Comparison of ENCODE assay signal across 8 cellular contexts in the genomic region with DNA sequence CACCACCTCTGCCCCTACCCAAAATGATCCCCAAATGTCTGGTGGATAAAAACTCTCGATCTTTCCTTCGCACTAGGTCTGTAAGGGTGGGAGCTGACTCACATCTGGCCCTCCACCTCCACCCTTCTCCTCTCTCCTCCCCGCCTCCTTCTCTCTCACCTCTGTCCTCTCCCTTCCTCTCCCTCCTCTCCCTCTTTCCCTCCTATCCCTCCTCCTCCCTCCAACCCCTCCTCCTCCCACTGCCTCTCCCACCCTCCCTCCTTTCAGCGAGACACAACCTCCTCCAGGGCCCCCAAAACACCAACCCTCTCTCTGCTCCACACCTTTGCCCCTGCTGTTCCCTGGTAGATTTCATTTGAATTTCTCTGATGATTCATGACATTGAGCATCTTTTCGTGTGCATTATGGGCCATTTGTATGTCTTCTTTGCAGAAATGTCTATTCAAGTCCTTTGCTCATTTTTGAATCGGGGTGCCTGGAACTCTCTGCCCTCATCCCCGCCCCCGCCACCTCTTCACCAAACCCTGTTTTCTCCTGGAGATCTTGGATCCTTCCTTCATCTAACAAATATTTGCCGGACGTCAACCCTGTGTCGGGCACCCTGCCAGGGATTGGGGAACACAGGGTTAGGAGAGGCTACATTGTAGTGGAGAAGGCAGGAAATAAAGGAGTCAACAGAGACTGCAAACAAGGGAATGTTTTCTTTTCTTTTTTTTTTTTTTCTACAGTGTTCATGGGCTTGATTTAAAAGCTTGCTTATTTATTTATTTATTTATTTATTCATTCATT. TPM values are rescaled to one million over a fixed set of nuclear protein-coding genes. Genes with fewer than 3 reads are reported as not detected.
DNase-seq lines count a peak whose midpoint lies in the region; TF ChIP-seq lines count a peak whose summit lies in the region.

No MANE protein-coding gene starts in this region.

- no peaks in the 10 kb centered on the region for H3K9me3 ChIP-seq in prostate gland

- TF ChIP-seq CTCF in fibroblast of villous mesenchyme (IDR thresholded peaks at IDR 0.05; ENCODE audit: insufficient read depth, low read depth, low read length): no peak
- TF ChIP-seq CTCF in prostate gland (IDR thresholded peaks at IDR 0.05): no peak

- peaks cover 1% of the 10 kb centered on the region for H3K4me1 Mint-ChIP-seq in activated naive CD8-positive, alpha-beta T cell treated with anti-CD3 and anti-CD28 coated beads for 36 hours

- H3K4me3 Mint-ChIP-seq in activated naive CD8-positive, alpha-beta T cell treated with anti-CD3 and anti-CD28 coated beads for 36 hours: no peak overlapping the region

- no peaks in the 10 kb centered on the region for H3K36me3 ChIP-seq in prostate gland

- H3K27me3 ChIP-seq in prostate gland (replicated peaks; ENCODE audit: insufficient read depth): no peaks in the 10 kb centered on the region

- TF ChIP-seq POLR2A in prostate gland (IDR thresholded peaks at IDR 0.05): no peak

- intact Hi-C loops in prostate gland (cut with DNase I): no loop called here

- no peaks in the 10 kb centered on the region for H3K36me3 Mint-ChIP-seq in activated naive CD8-positive, alpha-beta T cell treated with anti-CD3 and anti-CD28 coated beads for 36 hours

- peak; percentile 76 for DNase-seq in DMS53 treated with DMSO at 0.1 percent for 48 hours (lab: John Stamatoyannopoulos, UW; ENCODE audit: unreplicated experiment)
- DNase-seq in RPMI7951 (ENCODE audit: low read depth): peak; percentile 41
- DNase-seq in fibroblast of villous mesenchyme (ENCODE audit: low read depth): peak; percentile 90
- peak; percentile 85 for DNase-seq in prostate gland (ENCODE audit: low spot score)
- no peak for DNase-seq in activated naive CD8-positive, alpha-beta T cell treated with anti-CD3 and anti-CD28 coated beads for 36 hours
- no peak for DNase-seq in COR-L47 (lab: John Stamatoyannopoulos, UW)
- DNase-seq in stimulated activated CD8-positive, alpha-beta memory T cell treated with anti-CD3 and anti-CD28 coated beads, Interleukin-4, amount 100 ng/mL, for 48 hours: no peak
- DNase-seq in SKM-1 (lab: John Stamatoyannopoulos, UW; ENCODE audit: unreplicated experiment): no peak

- no peaks in the 10 kb centered on the region for H3K9me3 Mint-ChIP-seq in activated naive CD8-positive, alpha-beta T cell treated with anti-CD3 and anti-CD28 coated beads for 36 hours

- peak overlapping the region; percentile 63 to 69 for H3K27ac ChIP-seq in prostate gland

- no peak overlapping the region for H3K27ac Mint-ChIP-seq in activated naive CD8-positive, alpha-beta T cell treated with anti-CD3 and anti-CD28 coated beads for 36 hours

- H3K4me3 ChIP-seq in fibroblast of villous mesenchyme (ENCODE audit: low read depth, low read length): no peak overlapping the region
- no peak overlapping the region for H3K4me3 ChIP-seq in prostate gland

- peaks cover 4% of the 10 kb centered on the region for H3K27me3 Mint-ChIP-seq in activated naive CD8-positive, alpha-beta T cell treated with anti-CD3 and anti-CD28 coated beads for 36 hours

- H3K4me1 ChIP-seq in prostate gland (replicated peaks): no peaks in the 10 kb centered on the region

- WGBS in prostate gland: 26% methylated on average over 11 of the region's 11 CpGs

RNA-seq across cellular contexts. Expression of a gene that starts 25.4 kb away (rescaled TPM):
- total RNA-seq in RPMI7951 (2014; rRNA removed; shearing (Covaris generic)): 117 and 127 TPM in 2 replicates
- total RNA-seq in fibroblast of villous mesenchyme (196 and 224 TPM in 2 replicates), prostate gland (100 to 1,000 TPM; 122 to 214 TPM)
- 100 to 1,000 TPM; 299 to 309 TPM for total RNA-seq in activated naive CD8-positive, alpha-beta T cell treated with anti-CD3 and anti-CD28 coated beads for 36 hours

RNA-seq across cellular contexts. Expression of a gene that starts 36.9 kb away (rescaled TPM):
- 447 and 606 TPM in 2 replicates for total RNA-seq in RPMI7951 (2014; rRNA removed; shearing (Covaris generic))
- total RNA-seq in fibroblast of villous mesenchyme (113 and 166 TPM in 2 replicates), prostate gland (100 to 1,000 TPM; 118 to 141 TPM)
- 100 to 1,000 TPM; 112 to 114 TPM for total RNA-seq in activated naive CD8-positive, alpha-beta T cell treated with anti-CD3 and anti-CD28 coated beads for 36 hours

RNA-seq across cellular contexts. Expression of a gene that starts 47.0 kb away (rescaled TPM):
- total RNA-seq in RPMI7951 (2014; rRNA removed; shearing (Covaris generic)): 24.0 and 25.2 TPM in 2 replicates
- total RNA-seq in fibroblast of villous mesenchyme (31.5 and 36.7 TPM in 2 replicates), prostate gland (10 to 100 TPM; 56.3 to 75.0 TPM)
- total RNA-seq in activated naive CD8-positive, alpha-beta T cell treated with anti-CD3 and anti-CD28 coated beads for 36 hours: 10 to 100 TPM; 13.6 to 13.7 TPM

Comparison
In these comparisons a context has a peak if more than half of its experiments do, and no peak if none do; other contexts are left out.
1. DNase-seq: peak in DMS53 treated with DMSO at 0.1 percent for 48 hours (single experiment), RPMI7951 (single experiment), fibroblast of villous mesenchyme (single experiment) and prostate gland (single experiment); none in activated naive CD8-positive, alpha-beta T cell treated with anti-CD3 and anti-CD28 coated beads for 36 hours (single experiment), COR-L47 (single experiment), stimulated activated CD8-positive, alpha-beta memory T cell treated with anti-CD3 and anti-CD28 coated beads, Interleukin-4, amount 100 ng/mL, for 48 hours (single experiment) and SKM-1 (single experiment).